ENCODE assay signal across 7 cellular contexts in the genomic region with DNA sequence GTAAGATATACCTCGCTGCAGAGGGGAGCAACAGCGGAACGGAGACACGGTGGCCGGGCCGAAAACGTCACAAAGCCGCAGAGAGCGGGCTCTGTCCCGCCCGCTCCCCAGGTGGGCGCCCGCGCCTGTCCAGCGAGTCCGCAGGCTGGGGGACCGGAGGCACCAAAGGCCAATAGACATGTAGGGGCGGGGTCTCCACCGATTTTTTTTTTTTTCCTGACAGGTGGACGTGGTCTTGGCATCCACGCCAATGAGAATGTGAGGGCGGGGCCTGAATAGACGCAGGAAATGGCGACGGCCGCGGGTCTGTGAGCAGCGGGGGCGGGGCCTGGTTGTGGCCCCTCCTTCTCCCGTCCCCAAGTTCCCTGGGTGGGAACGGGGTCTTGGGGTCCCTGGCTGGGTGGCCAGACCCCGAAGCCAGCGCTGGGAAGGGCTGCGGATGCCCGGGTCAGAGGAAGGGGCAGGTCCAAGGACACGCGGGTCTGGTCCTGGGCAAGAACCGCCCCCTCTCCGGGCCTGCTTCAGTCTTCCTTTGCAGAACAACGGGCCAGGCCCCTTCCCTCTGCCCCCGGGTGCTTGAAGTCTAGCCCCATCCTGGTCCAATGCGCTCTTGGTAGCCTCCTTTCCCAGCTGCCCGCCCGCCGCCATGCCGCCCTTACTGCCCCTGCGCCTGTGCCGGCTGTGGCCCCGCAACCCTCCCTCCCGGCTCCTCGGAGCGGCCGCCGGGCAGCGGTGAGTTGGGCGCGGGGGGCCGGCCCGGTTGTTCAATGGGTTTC. TPM values are rescaled to one million over a fixed set of nuclear protein-coding genes. Genes with fewer than 3 reads are reported as not detected.
DNase-seq lines count a peak whose midpoint lies in the region; ATAC-seq and TF ChIP-seq lines count a peak whose summit lies in the region.

Gene DNAJC4 (plus strand): TSS at position 340 of the 776 bp plus-strand sequence. CDS start 307 bp downstream, at position 647.

- no peaks in the 10 kb centered on the region for H3K27me3 ChIP-seq in kidney epithelial cell (ENCODE audit: control insufficient read depth, insufficient read depth, low read length)

- CTCF ChIA-PET in activated CD4-positive, alpha-beta T cell treated with anti-CD3 and anti-CD28 coated beads for 36 hours (lab: Charles Lee): interaction anchor here (0.7 to 2.0 kb wide), 2 partner anchors 11 to 852 kb away, joined by 3 to 5 read pairs; partner anchors contain the start of gene FKBP2

- H3K4me3 ChIP-seq in kidney epithelial cell (ENCODE audit: low read depth, low read length): peak within 1 kb of the TSS; percentile 55

- peak within 1 kb of the TSS; percentile 74 for H3K27ac Mint-ChIP-seq in activated CD4-positive, alpha-beta T cell treated with anti-CD3 and anti-CD28 coated beads for 36 hours

- TF ChIP-seq CTCF in kidney epithelial cell (IDR thresholded peaks at IDR 0.05; ENCODE audit: insufficient read depth, low read length, poor library complexity, severe bottlenecking): no peak

- peaks cover 5% of the 10 kb centered on the region for H3K36me3 Mint-ChIP-seq in activated CD4-positive, alpha-beta T cell treated with anti-CD3 and anti-CD28 coated beads for 36 hours (ENCODE audit: low read depth)

- DNase-seq in NCI-H345 treated with DMSO at 0.1 percent for 48 hours (lab: John Stamatoyannopoulos, UW; ENCODE audit: unreplicated experiment): peak; percentile 90
- DNase-seq in activated CD4-positive, alpha-beta T cell treated with anti-CD3 and anti-CD28 coated beads for 36 hours: peak; percentile 94
- peak; percentile 96 for DNase-seq in cerebellum (ENCODE audit: low spot score)
- peak; percentile 70 for DNase-seq in kidney epithelial cell (ENCODE audit: low read depth)
- DNase-seq in stimulated activated CD4-positive, alpha-beta T cell treated with anti-CD3 and anti-CD28 coated beads, Interleukin-15, amount 100 ng/mL, for 1 hour (ENCODE audit: low read depth in 1 of 2, low spot score in 1 of 2): peak; percentile 72 to 76

- no peaks in the 10 kb centered on the region for H3K36me3 ChIP-seq in kidney epithelial cell (ENCODE audit: control insufficient read depth, insufficient read depth, low read length)

- intact Hi-C loops in activated CD4-positive, alpha-beta T cell treated with anti-CD3 and anti-CD28 coated beads for 36 hours (cut with DNase I, micrococcal nuclease): loop anchor here (1.0 to 5.0 kb wide), 7 partner anchors 11 to 243 kb away; partner anchors contain the start of genes FKBP2 (in 2 of the 2), ESRRA (in 1 of the 2), GPR137 (in 1 of the 2) and OTUB1 (in 1 of the 2)

- peak within 1 kb of the TSS; percentile 76 for H3K4me3 Mint-ChIP-seq in activated CD4-positive, alpha-beta T cell treated with anti-CD3 and anti-CD28 coated beads for 36 hours

- H3K9me3 Mint-ChIP-seq in activated CD4-positive, alpha-beta T cell treated with anti-CD3 and anti-CD28 coated beads for 36 hours (ENCODE audit: low read depth): no peaks in the 10 kb centered on the region

- peak; percentile 42 for ATAC-seq in HG03135 (IDR thresholded peaks at IDR 0.05; ENCODE audit: unreplicated experiment)
- peak; percentile 61 for ATAC-seq in activated CD4-positive, alpha-beta T cell treated with anti-CD3 and anti-CD28 coated beads for 36 hours

- H3K27me3 Mint-ChIP-seq in activated CD4-positive, alpha-beta T cell treated with anti-CD3 and anti-CD28 coated beads for 36 hours: no peaks in the 10 kb centered on the region

- peak; percentile 52 for TF ChIP-seq POLR2A in GM18526 (IDR thresholded peaks at IDR 0.05; ENCODE audit: extremely low read depth, insufficient read length)

- peaks cover 35% of the 10 kb centered on the region for H3K4me1 Mint-ChIP-seq in activated CD4-positive, alpha-beta T cell treated with anti-CD3 and anti-CD28 coated beads for 36 hours

- POLR2A ChIA-PET in activated CD4-positive, alpha-beta T cell treated with anti-CD3 and anti-CD28 coated beads for 36 hours (lab: Charles Lee): interaction anchor here (1.1 kb wide), 1 partner anchor 74 kb away, joined by 3 read pairs; no protein-coding TSS in a partner anchor

RNA-seq across cellular contexts. Expression of gene DNAJC4, which starts in this region (rescaled TPM):
- 10 to 100 TPM; 21.9 to 23.1 TPM for total RNA-seq in activated CD4-positive, alpha-beta T cell treated with anti-CD3 and anti-CD28 coated beads for 36 hours
- total RNA-seq in cerebellum (15.7 TPM), kidney epithelial cell (14.8 and 21.7 TPM in 2 replicates)

Comparison
In these comparisons a context has a peak if more than half of its experiments do, and no peak if none do; other contexts are left out.
1. Peak in every context shown above with its lines: DNase-seq, ATAC-seq and H3K4me3 ChIP-seq.